In the genomic region with DNA sequence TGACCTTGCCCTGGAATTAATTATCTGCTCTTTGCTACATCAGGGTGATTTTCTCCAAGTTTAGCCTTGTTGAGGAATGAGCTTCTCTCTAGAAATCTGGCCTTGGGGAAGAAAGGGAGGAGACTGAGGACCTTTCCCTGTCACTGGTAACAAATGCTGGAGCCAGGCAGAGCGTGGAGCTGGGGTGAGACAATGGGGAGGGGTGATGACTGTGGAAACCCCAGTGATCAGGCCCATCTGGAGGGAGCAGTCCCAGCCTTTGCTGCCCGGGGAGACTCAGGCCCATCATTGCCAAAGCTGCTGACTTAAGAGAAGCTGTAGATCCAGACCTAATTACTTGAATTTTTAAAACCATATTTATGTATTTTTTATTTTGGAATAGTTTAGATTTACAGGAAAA, we compare ENCODE assay signal across 27 cellular contexts. TPM values are rescaled to one million over a fixed set of nuclear protein-coding genes. Genes with fewer than 3 reads are reported as not detected.
A peak's percentile ranks its signal among the peaks of the same experiment; 100 is the strongest.
DNase-seq lines count a peak whose midpoint lies in the region; ATAC-seq and TF ChIP-seq lines count a peak whose summit lies in the region.
"Had no signal": no experiment of that assay in that cellular context is flagged by ENCODE, and none has a peak within 500 bp of the region (broad histone marks: within the 10 kb centered on the region; RNA-seq: fewer than 3 reads in every experiment).

No MANE protein-coding gene starts in this region.

- no peak overlapping the region for H3K4me3 ChIP-seq in right cardiac atrium (ENCODE audit: low read length)
- H3K4me3 ChIP-seq in left ventricle myocardium inferior: no peak overlapping the region
- H3K4me3 ChIP-seq in mesenchymal stem cell (ENCODE audit: insufficient read depth in 1 of 2, low read depth in 1 of 2, low read length in 2 of 2): peak overlapping the region in 1 of 2 experiments; percentile 28
- H3K4me3 ChIP-seq: GM23338, neural progenitor cell, prostate gland, smooth muscle cell, stomach had no signal

- H3K36me3 ChIP-seq in left ventricle myocardium inferior (no peaks in the 10 kb centered on the region), mesenchymal stem cell (ENCODE audit: control insufficient read depth in 1 of 2, insufficient read depth in 2 of 2, low read depth in 1 of 2, low read length in 2 of 2) (peaks cover 0 to 2% of the 10 kb centered on the region in 2 experiments)
- H3K36me3 ChIP-seq: neural progenitor cell, prostate gland had no signal

- no peak overlapping the region for H2BK15ac ChIP-seq in mesenchymal stem cell (ENCODE audit: low read depth, poor library complexity, severe bottlenecking)

- intact Hi-C loops in right cardiac atrium (cut with DNase I) (no loop called here), left ventricle myocardium inferior (cut with micrococcal nuclease) (no loop called here)

- no peak overlapping the region for H3K4me2 ChIP-seq in mesenchymal stem cell (ENCODE audit: low read length, poor library complexity, severe bottlenecking)
- H3K4me2 ChIP-seq: GM23338, KMS-11, neural progenitor cell, smooth muscle cell had no signal

- DNase-seq in right cardiac atrium (no peak), left ventricle myocardium inferior (no peak), mesenchymal stem cell (no peak), NCI-H2196 treated with DMSO at 0.1 percent for 48 hours (lab: John Stamatoyannopoulos, UW; ENCODE audit: unreplicated experiment) (no peak), COR-L47 (lab: John Stamatoyannopoulos, UW) (no peak)
- no peak for DNase-seq in activated naive CD8-positive, alpha-beta T cell treated with anti-CD3 and anti-CD28 coated beads, Interleukin-2, amount 50 U/mL, for 24 hours
- DNase-seq in activated CD4-positive, alpha-beta T cell treated with anti-CD3 and anti-CD28 coated beads, Interleukin-2, amount 50 U/mL, for 1 hour: no peak
- DNase-seq: activated CD4-positive, alpha-beta T cell treated with anti-CD3 and anti-CD28 coated beads for 4 hours; activated gamma-delta T cell treated with Interleukin-2 at 50 U/mL for 16 hours; CD4-positive, alpha-beta T cell; cerebellar nuclear complex; DMS53; effector CD8-positive, alpha-beta T cell; NCI-H187; NCI-H774; OCI-M1; SHP77; stimulated activated CD4-positive, alpha-beta T cell treated with anti-CD3 and anti-CD28 coated beads, Interleukin-4, amount 100 ng/mL, for 1 hour; stomach; SW 1271 had no signal

- H3K18ac ChIP-seq in mesenchymal stem cell (ENCODE audit: low read depth in 1 of 2, low read length in 2 of 2): no peak overlapping the region

- no peak overlapping the region for H2BK120ac ChIP-seq in mesenchymal stem cell (ENCODE audit: low read depth, low read length)

- H3K4me1 ChIP-seq in right cardiac atrium (ENCODE audit: control insufficient read depth, insufficient read depth, low read length): no peaks in the 10 kb centered on the region
- H3K4me1 ChIP-seq in left ventricle myocardium inferior: no peaks in the 10 kb centered on the region
- peaks cover 7% of the 10 kb centered on the region for H3K4me1 ChIP-seq in mesenchymal stem cell (ENCODE audit: control insufficient read depth, insufficient read depth, low read depth, low read length)
- H3K4me1 ChIP-seq: neural progenitor cell had no signal

- no peak overlapping the region for H3K4ac ChIP-seq in mesenchymal stem cell (ENCODE audit: low read depth in 1 of 2, low read length in 2 of 2)

- H3K23ac ChIP-seq in mesenchymal stem cell (ENCODE audit: low read length in 2 of 2): no peak overlapping the region

- H3K9me3 Mint-ChIP-seq in activated naive CD8-positive, alpha-beta T cell treated with anti-CD3 and anti-CD28 coated beads, Interleukin-2, amount 50 U/mL, for 24 hours: no peaks in the 10 kb centered on the region
- H3K9me3 Mint-ChIP-seq: CD4-positive, alpha-beta T cell; GM23338; neural progenitor cell had no signal

- peaks cover 13% of the 10 kb centered on the region for H3K4me1 Mint-ChIP-seq in activated naive CD8-positive, alpha-beta T cell treated with anti-CD3 and anti-CD28 coated beads, Interleukin-2, amount 50 U/mL, for 24 hours
- H3K4me1 Mint-ChIP-seq: neural progenitor cell had no signal

- peak overlapping the region; percentile 12 for H3K27ac Mint-ChIP-seq in activated naive CD8-positive, alpha-beta T cell treated with anti-CD3 and anti-CD28 coated beads, Interleukin-2, amount 50 U/mL, for 24 hours
- H3K27ac Mint-ChIP-seq: CD4-positive, alpha-beta T cell; GM23338; neural progenitor cell had no signal

- whole genome bisulfite sequencing in right cardiac atrium: 55% methylated on average over 2 of the region's 2 CpGs
- WGBS in mesenchymal stem cell: 88% methylated on average over 1 of the region's 2 CpGs

- no peak overlapping the region for H2AFZ ChIP-seq in mesenchymal stem cell (ENCODE audit: low read depth, low read length)
- H2AFZ ChIP-seq: GM23338, neural progenitor cell had no signal

- H3K27ac ChIP-seq in right cardiac atrium (ENCODE audit: low read length): no peak overlapping the region
- no peak overlapping the region for H3K27ac ChIP-seq in left ventricle myocardium inferior (replicated peaks)
- no peak overlapping the region for H3K27ac ChIP-seq in mesenchymal stem cell (ENCODE audit: low read length, poor library complexity, severe bottlenecking)
- H3K27ac ChIP-seq: KMS-11, neural progenitor cell, prostate gland had no signal

- H4K8ac ChIP-seq in mesenchymal stem cell (ENCODE audit: low read length): no peak overlapping the region

- H3K27me3 ChIP-seq in right cardiac atrium (ENCODE audit: control insufficient read depth, insufficient read depth): no peaks in the 10 kb centered on the region
- H3K27me3 ChIP-seq in left ventricle myocardium inferior (ENCODE audit: low read depth): no peaks in the 10 kb centered on the region
- no peaks in the 10 kb centered on the region for H3K27me3 ChIP-seq in mesenchymal stem cell (ENCODE audit: control insufficient read depth in 1 of 2, insufficient read depth in 1 of 2, low read length in 2 of 2)
- H3K27me3 ChIP-seq: neural progenitor cell, stomach had no signal

- H3K79me1 ChIP-seq in mesenchymal stem cell (replicated peaks; ENCODE audit: low read length, poor library complexity, severe bottlenecking): peaks cover 6% of the 10 kb centered on the region

- H2BK12ac ChIP-seq in mesenchymal stem cell (ENCODE audit: low read length in 2 of 2): no peak overlapping the region

- H3K9me3 ChIP-seq in right cardiac atrium (ENCODE audit: control insufficient read depth, low read length) (no peaks in the 10 kb centered on the region), left ventricle myocardium inferior (replicated peaks) (no peaks in the 10 kb centered on the region), mesenchymal stem cell (ENCODE audit: control insufficient read depth, low read length) (no peaks in the 10 kb centered on the region)
- H3K9me3 ChIP-seq: prostate gland, stomach had no signal

- H3K4me3 Mint-ChIP-seq in activated naive CD8-positive, alpha-beta T cell treated with anti-CD3 and anti-CD28 coated beads, Interleukin-2, amount 50 U/mL, for 24 hours: no peak overlapping the region
- H3K4me3 Mint-ChIP-seq: CD4-positive, alpha-beta T cell; GM23338; neural progenitor cell had no signal

- H2BK5ac ChIP-seq in mesenchymal stem cell (ENCODE audit: low read depth, low read length, poor library complexity, severe bottlenecking): no peak overlapping the region

- no peaks in the 10 kb centered on the region for H3K27me3 Mint-ChIP-seq in activated naive CD8-positive, alpha-beta T cell treated with anti-CD3 and anti-CD28 coated beads, Interleukin-2, amount 50 U/mL, for 24 hours
- H3K27me3 Mint-ChIP-seq: CD4-positive, alpha-beta T cell had no signal

- peak; percentile 42 to 63 for ATAC-seq in right cardiac atrium
- no peak for ATAC-seq in activated naive CD8-positive, alpha-beta T cell treated with anti-CD3 and anti-CD28 coated beads, Interleukin-2, amount 50 U/mL, for 24 hours
- ATAC-seq in GM21381 (IDR thresholded peaks at IDR 0.05; ENCODE audit: unreplicated experiment): no peak
- ATAC-seq: esophagus mucosa, GM23338 had no signal

- H2AK5ac ChIP-seq in mesenchymal stem cell (ENCODE audit: low read length, severe bottlenecking): no peak overlapping the region

- no peak overlapping the region for H4K91ac ChIP-seq in mesenchymal stem cell (ENCODE audit: low read length)

- peak overlapping the region in 1 of 2 experiments; percentile 46 for H3K14ac ChIP-seq in mesenchymal stem cell (ENCODE audit: low read length in 2 of 2)

- H3K36me3 Mint-ChIP-seq in activated naive CD8-positive, alpha-beta T cell treated with anti-CD3 and anti-CD28 coated beads, Interleukin-2, amount 50 U/mL, for 24 hours (ENCODE audit: low read depth): peaks cover 4% of the 10 kb centered on the region
- H3K36me3 Mint-ChIP-seq: neural progenitor cell had no signal

- TF ChIP-seq CTCF in left ventricle myocardium inferior (IDR thresholded peaks at IDR 0.05; ENCODE audit: borderline replicate concordance): no peak

- peak overlapping the region; percentile 51 for H3K9ac ChIP-seq in mesenchymal stem cell (ENCODE audit: low read length)
- H3K9ac ChIP-seq: KMS-11, neural progenitor cell had no signal

RNA-seq across cellular contexts. Expression of gene BCAS4, which starts 31.3 kb away (rescaled TPM):
- total RNA-seq in right cardiac atrium (1 to 10 TPM; 1.6 to 3.5 (median 2.2) TPM), left ventricle myocardium inferior (2.1 TPM)
- polyA plus RNA-seq in right cardiac atrium: 2.4 TPM
- polyA plus RNA-seq in mesenchymal stem cell (2013, experiment 1 of 2): 6.6 TPM
- polyA plus RNA-seq in mesenchymal stem cell (2013, experiment 2 of 2): 7.8 TPM

Comparison
In these comparisons a context has a peak if more than half of its experiments do, and no peak if none do; other contexts are left out.
1. ATAC-seq: peak in right cardiac atrium (2 of 2); none in activated naive CD8-positive, alpha-beta T cell treated with anti-CD3 and anti-CD28 coated beads, Interleukin-2, amount 50 U/mL, for 24 hours (single experiment) and GM21381 (single experiment).